1 cellular context compared by ENCODE assay signal in genomic region chr2:104452558-104452957, GRCh38.
TF ChIP-seq lines count a peak whose summit lies in the region.

No MANE protein-coding gene starts in this region.

TF ChIP-seq in HepG2, 621 proteins besides CTCF, POLR2A, EP300 and RAD21 (continued from another document):
- TF ChIP-seq UBTF (CRISPR knock-in tag; IDR thresholded peaks at IDR 0.05) = no peak
- no peak for TF ChIP-seq HMG20A (CRISPR knock-in tag; IDR thresholded peaks at IDR 0.05; ENCODE audit: borderline replicate concordance)
- TF ChIP-seq PLSCR1 (CRISPR knock-in tag; IDR thresholded peaks at IDR 0.05; ENCODE audit: borderline replicate concordance) = no peak
- no peak for TF ChIP-seq ZNF629 (CRISPR knock-in tag; conservative IDR thresholded peaks at IDR 0.05)
- no peak for TF ChIP-seq ZNF687 (CRISPR knock-in tag; IDR thresholded peaks at IDR 0.05)
- TF ChIP-seq MAZ (IDR thresholded peaks at IDR 0.05; ENCODE audit: borderline replicate concordance, low read depth, low read length) = no peak
- no peak for TF ChIP-seq MAZ (CRISPR knock-in tag; IDR thresholded peaks at IDR 0.05; ENCODE audit: low read depth)
- TF ChIP-seq ZBTB46 (CRISPR knock-in tag; IDR thresholded peaks at IDR 0.05; ENCODE audit: borderline replicate concordance) = no peak
- no peak for TF ChIP-seq KDM2A (CRISPR knock-in tag; IDR thresholded peaks at IDR 0.05; ENCODE audit: borderline replicate concordance, low read depth)
- TF ChIP-seq HNRNPH1 (optimal IDR thresholded peaks at IDR 0.05; ENCODE audit: low read depth, low read length) = no peak
- no peak for TF ChIP-seq ARHGAP35 (CRISPR knock-in tag; IDR thresholded peaks at IDR 0.05; ENCODE audit: borderline replicate concordance)
- TF ChIP-seq ZNF619 (CRISPR knock-in tag; IDR thresholded peaks at IDR 0.05) = no peak
- TF ChIP-seq ZNF501 (CRISPR knock-in tag; IDR thresholded peaks at IDR 0.05) = no peak
- no peak for TF ChIP-seq GABPA (IDR thresholded peaks at IDR 0.05; ENCODE audit: low read depth, low read length)
- no peak for TF ChIP-seq GABPA (CRISPR knock-in tag; IDR thresholded peaks at IDR 0.05; ENCODE audit: low read depth)
- TF ChIP-seq ZNF281 (CRISPR knock-in tag; IDR thresholded peaks at IDR 0.05; ENCODE audit: borderline replicate concordance) = no peak
